Comparison of ENCODE assay signal across 8 cellular contexts in genomic region chr2:169363027-169363569, GRCh38. TPM values are rescaled to one million over a fixed set of nuclear protein-coding genes. Genes with fewer than 3 reads are reported as not detected.
DNase-seq lines count a peak whose midpoint lies in the region; ATAC-seq and TF ChIP-seq lines count a peak whose summit lies in the region.

No MANE protein-coding gene starts in this region.

- H3K4me2 ChIP-seq in neuronal stem cell (ENCODE audit: insufficient read depth, low read length, poor library complexity, severe bottlenecking): peak overlapping the region; percentile 99

- no peak for DNase-seq in Calu3
- DNase-seq in dorsolateral prefrontal cortex: no peak
- DNase-seq in neuronal stem cell (ENCODE audit: low spot score): peak; percentile 27
- no peak for DNase-seq in NCI-H226
- no peak for DNase-seq in activated CD4-positive, alpha-beta T cell treated with anti-CD3 and anti-CD28 coated beads for 1 hour
- DNase-seq in OCI-M2 (lab: John Stamatoyannopoulos, UW; ENCODE audit: unreplicated experiment): no peak

- ATAC-seq in GM21825 (IDR thresholded peaks at IDR 0.05; ENCODE audit: unreplicated experiment): no peak

- H3K4me1 Mint-ChIP-seq in Calu3 (ENCODE audit: low read depth, unreplicated experiment): peaks cover 35% of the 10 kb centered on the region

- no peak overlapping the region for H2BK12ac ChIP-seq in neuronal stem cell (ENCODE audit: low read length)

- CTCF ChIA-PET in Calu3 (lab: Charles Lee): no interaction called here

- H2AK5ac ChIP-seq in neuronal stem cell (ENCODE audit: low read depth, low read length): peak overlapping the region; percentile 9

- H3K27ac ChIP-seq in HUES6 (ENCODE audit: low read depth, low read length) (no peak overlapping the region), dorsolateral prefrontal cortex (peak overlapping the region in 42 of 59 donors; percentile 2 to 93 (median 80)), neuronal stem cell (replicated peaks; ENCODE audit: low read length) (peak overlapping the region; percentile 94)

- TF ChIP-seq CTCF in Calu3 (IDR thresholded peaks at IDR 0.05; ENCODE audit: unreplicated experiment) (no peak), dorsolateral prefrontal cortex (IDR thresholded peaks at IDR 0.05 in 54 of 56, conservative IDR thresholded peaks at IDR 0.05 in 2 of 56; ENCODE audit: low read depth in 1 of 56, partially characterized antibody in 56 of 56) (no peak)

- H3K27ac Mint-ChIP-seq in Calu3 (ENCODE audit: unreplicated experiment): no peak overlapping the region

- intact Hi-C loops in Calu3 (cut with micrococcal nuclease; ENCODE audit: unreplicated experiment): no loop called here
- intact Hi-C loops in dorsolateral prefrontal cortex (cut with DNase I): loop anchor here in 1 of 2 donors (5.0 to 10.0 kb wide), 2 partner anchors 61 to 138 kb away; no protein-coding TSS in a partner anchor

- no peak overlapping the region for H2BK120ac ChIP-seq in neuronal stem cell (ENCODE audit: low read depth, low read length)

- H3K4me3 Mint-ChIP-seq in Calu3 (ENCODE audit: low read depth, unreplicated experiment): peak overlapping the region; percentile 68

- no peak overlapping the region for H4K8ac ChIP-seq in neuronal stem cell (ENCODE audit: low read depth, low read length)

- H3K79me1 ChIP-seq in neuronal stem cell (ENCODE audit: low read depth, low read length): peaks cover 7% of the 10 kb centered on the region

- peaks cover 74% of the 10 kb centered on the region for H3K27me3 Mint-ChIP-seq in Calu3 (ENCODE audit: unreplicated experiment)

- H3K9ac ChIP-seq in HUES6 (ENCODE audit: low read length): no peak overlapping the region
- H3K9ac ChIP-seq in neuronal stem cell (ENCODE audit: low read depth, low read length, poor library complexity): no peak overlapping the region

- H2BK5ac ChIP-seq in neuronal stem cell (ENCODE audit: low read length): peak overlapping the region; percentile 63

- H2AFZ ChIP-seq in neuronal stem cell (ENCODE audit: low read length): peak overlapping the region; percentile 95

- BruUV-seq in Calu3 (replicated peaks; lab: Mats Ljungman, UMichigan): no TSS peak

- no CpG with 5 or more reads among the region's 11 CpGs for WGBS in neuronal stem cell (ENCODE audit: extremely low coverage in 2 of 2, insufficient read length in 2 of 2, insufficient replicate concordance in 1 of 2), 2 donors

- no peaks in the 10 kb centered on the region for H3K36me3 ChIP-seq in HUES6 (ENCODE audit: control insufficient read depth, insufficient read depth, low read length)
- H3K36me3 ChIP-seq in neuronal stem cell (replicated peaks in 1 of 2; ENCODE audit: control insufficient read depth in 2 of 2, insufficient read depth in 2 of 2, low read length in 2 of 2): peaks cover 0 to 8% of the 10 kb centered on the region in 2 donors

- peak overlapping the region; percentile 33 for H3K14ac ChIP-seq in neuronal stem cell (ENCODE audit: low read length)

- H3K4ac ChIP-seq in neuronal stem cell (ENCODE audit: low read length): no peak overlapping the region

- H3K9me3 Mint-ChIP-seq in Calu3 (ENCODE audit: low read depth, unreplicated experiment): no peaks in the 10 kb centered on the region

- H3K18ac ChIP-seq in neuronal stem cell (ENCODE audit: low read length): peak overlapping the region; percentile 97

- peak overlapping the region; percentile 68 for H3K23ac ChIP-seq in neuronal stem cell (ENCODE audit: low read depth, low read length, poor library complexity)

- H3K4me1 ChIP-seq in HUES6 (ENCODE audit: control insufficient read depth, insufficient read depth, low read length): peaks cover 28% of the 10 kb centered on the region
- peaks cover 15 to 27% of the 10 kb centered on the region in 2 donors for H3K4me1 ChIP-seq in neuronal stem cell (ENCODE audit: control insufficient read depth in 2 of 2, insufficient read depth in 1 of 2, low read depth in 1 of 2, low read length in 2 of 2)

- H4K91ac ChIP-seq in neuronal stem cell (ENCODE audit: low read depth, low read length, poor library complexity): no peak overlapping the region

- H3K36me3 Mint-ChIP-seq in Calu3 (ENCODE audit: insufficient read depth, unreplicated experiment): peaks cover 23% of the 10 kb centered on the region

- H2BK15ac ChIP-seq in neuronal stem cell (ENCODE audit: low read length): peak overlapping the region; percentile 46

- H3K4me3 ChIP-seq in HUES6 (ENCODE audit: low read depth, low read length) (peak overlapping the region; percentile 73), dorsolateral prefrontal cortex (peak overlapping the region; percentile 44 to 88 (median 73)), neuronal stem cell (ENCODE audit: low read length in 2 of 2) (peak overlapping the region; percentile 85 to 99)

- peaks cover 61% of the 10 kb centered on the region for H3K27me3 ChIP-seq in HUES6 (ENCODE audit: control insufficient read depth, insufficient read depth, low read length)
- H3K27me3 ChIP-seq in dorsolateral prefrontal cortex: peaks cover 0 to 32% (median 13%) of the 10 kb centered on the region in 45 donors
- H3K27me3 ChIP-seq in neuronal stem cell (ENCODE audit: control insufficient read depth in 3 of 3, insufficient read depth in 3 of 3, low read depth in 1 of 3, low read length in 3 of 3): peaks cover 0 to 4% (median 0%) of the 10 kb centered on the region in 3 experiments

- H3K9me3 ChIP-seq in HUES6 (ENCODE audit: control insufficient read depth, insufficient read depth, low read depth, low read length) (no peaks in the 10 kb centered on the region), neuronal stem cell (replicated peaks in 1 of 2; ENCODE audit: control insufficient read depth in 2 of 2, insufficient read depth in 1 of 2, low read depth in 1 of 2, low read length in 2 of 2) (no peaks in the 10 kb centered on the region)

RNA-seq across cellular contexts. Expression of gene LRP2, which starts 0.8 kb away (rescaled TPM):
- 0.49 and 0.66 TPM in 2 replicates for total RNA-seq in Calu3 (2022)
- 100 to 1,000 TPM in 11 of 120 experiments, 10 to 100 TPM in 103, 1 to 10 TPM in 6; 5.4 to 199 (median 37.6) TPM for total RNA-seq in dorsolateral prefrontal cortex
- 53.3 TPM for polyA plus RNA-seq in neuronal stem cell (2013, experiment 1 of 2)
- polyA plus RNA-seq in neuronal stem cell (2013, experiment 2 of 2): 53.2 TPM
